In the genomic region with DNA sequence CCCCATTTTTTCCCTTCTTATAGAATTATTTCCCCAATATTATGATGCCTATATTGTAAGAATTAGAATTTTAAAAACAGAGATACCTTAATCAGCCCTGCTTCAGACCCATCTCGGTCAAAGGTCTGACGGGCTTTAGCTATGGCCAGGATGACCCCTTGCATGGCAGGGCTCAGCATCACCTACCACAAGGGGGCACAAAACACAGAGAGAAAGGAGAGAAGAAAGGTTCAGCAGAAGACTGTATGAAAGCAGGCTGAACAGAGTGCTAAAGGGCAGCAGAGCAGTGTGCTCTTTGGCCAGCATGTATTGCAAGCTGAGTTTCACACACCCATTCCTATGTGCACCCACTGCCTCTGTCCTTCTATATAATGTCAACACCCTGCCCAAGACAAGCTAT, we compare ENCODE assay signal across 8 cellular contexts. TPM values are rescaled to one million over a fixed set of nuclear protein-coding genes. Genes with fewer than 3 reads are reported as not detected.
DNase-seq lines count a peak whose midpoint lies in the region; ATAC-seq and TF ChIP-seq lines count a peak whose summit lies in the region.

No MANE protein-coding gene starts in this region.

- H3K9me3 ChIP-seq in right atrium auricular region (no peaks in the 10 kb centered on the region), adipocyte (ENCODE audit: control insufficient read depth, low read length) (no peaks in the 10 kb centered on the region), prostate gland (no peaks in the 10 kb centered on the region)

- 97% methylated on average over 2 of the region's 2 CpGs for WGBS in prostate gland

- intact Hi-C loops in Right ventricle myocardium inferior (cut with DNase I) (loop anchor here (10.0 kb wide), 1 partner anchor 68 kb away; the partner anchor contains the start of gene USP28), left colon (cut with DNase I, micrococcal nuclease) (no loop called here), prostate gland (cut with DNase I) (no loop called here)

- peak; percentile 30 for DNase-seq in Right ventricle myocardium inferior (ENCODE audit: missing footprints)
- DNase-seq in right atrium auricular region (ENCODE audit: low spot score): no peak
- no peak for DNase-seq in LNCaP clone FGC (ENCODE audit: low read depth)
- peak; percentile 13 for DNase-seq in adipocyte (ENCODE audit: low read depth)
- DNase-seq in left colon: peak in 1 of 2 donors; percentile 23
- DNase-seq in activated effector memory CD4-positive, alpha-beta T cell treated with anti-CD3 and anti-CD28 coated beads, Interleukin-2, amount 50 U/mL, for 16 hours: no peak
- DNase-seq in prostate gland (ENCODE audit: low spot score): no peak

- no peak overlapping the region for H3K27ac ChIP-seq in right atrium auricular region
- H3K27ac ChIP-seq in prostate gland: no peak overlapping the region

- no peak for TF ChIP-seq POLR2A in prostate gland (IDR thresholded peaks at IDR 0.05)

- H3K4me3 ChIP-seq in right atrium auricular region: no peak overlapping the region
- H3K4me3 ChIP-seq in LNCaP clone FGC (ENCODE audit: low read depth, low read length): no peak overlapping the region
- H3K4me3 ChIP-seq in adipocyte (ENCODE audit: low read length): no peak overlapping the region
- no peak overlapping the region for H3K4me3 ChIP-seq in prostate gland

- peak; percentile 65 for ATAC-seq in Right ventricle myocardium inferior
- peak; percentile 79 for ATAC-seq in left colon
- no peak for ATAC-seq in HG02970 (IDR thresholded peaks at IDR 0.05; ENCODE audit: low FRiP score, unreplicated experiment)

- peak in 1 of 2 donors; percentile 55 for TF ChIP-seq CTCF in right atrium auricular region (IDR thresholded peaks at IDR 0.05)
- TF ChIP-seq CTCF in LNCaP clone FGC (IDR thresholded peaks at IDR 0.05; ENCODE audit: control insufficient read depth, extremely low read depth, insufficient read depth): peak; percentile 67
- TF ChIP-seq CTCF in prostate gland (IDR thresholded peaks at IDR 0.05): peak in 2 of 4 experiments; percentile 10 to 25

- no peak overlapping the region for H3K9ac ChIP-seq in adipocyte (ENCODE audit: low read length)

- no peaks in the 10 kb centered on the region for H3K27me3 ChIP-seq in right atrium auricular region
- H3K27me3 ChIP-seq in adipocyte (replicated peaks; ENCODE audit: control insufficient read depth, insufficient read depth, low read length): no peaks in the 10 kb centered on the region
- H3K27me3 ChIP-seq in prostate gland (replicated peaks; ENCODE audit: insufficient read depth): no peaks in the 10 kb centered on the region

- peaks cover 100% of the 10 kb centered on the region for H3K36me3 ChIP-seq in right atrium auricular region
- peaks cover 48% of the 10 kb centered on the region for H3K36me3 ChIP-seq in adipocyte (ENCODE audit: control insufficient read depth, insufficient read depth, low read length, severe bottlenecking)
- peaks cover 3 to 5% of the 10 kb centered on the region in 2 donors for H3K36me3 ChIP-seq in prostate gland

- H3K4me1 ChIP-seq in right atrium auricular region (no peaks in the 10 kb centered on the region), adipocyte (ENCODE audit: control insufficient read depth, insufficient read depth, low read length) (peaks cover 12% of the 10 kb centered on the region), prostate gland (replicated peaks) (no peaks in the 10 kb centered on the region)

RNA-seq across cellular contexts. Expression of gene CLDN25, which starts 26.8 kb away (rescaled TPM):
- total RNA-seq in Right ventricle myocardium inferior (not detected), right atrium auricular region (not detected), left colon (not detected), prostate gland (not detected)

RNA-seq across cellular contexts. Expression of gene ZW10, which starts 32.9 kb away (rescaled TPM):
- 9.6 TPM for total RNA-seq in Right ventricle myocardium inferior
- 1 to 10 TPM; 7.9 TPM for total RNA-seq in right atrium auricular region
- total RNA-seq in left colon: 10 to 100 TPM in 1 of 2 donors, 1 to 10 TPM in 1; 9.1 to 11.8 TPM
- total RNA-seq in prostate gland: 10 to 100 TPM; 10.2 to 11.6 TPM

Comparison
In these comparisons a context has a peak if more than half of its experiments do, and no peak if none do; other contexts are left out.
1. DNase-seq: peak in Right ventricle myocardium inferior (single experiment) and adipocyte (single experiment); none in right atrium auricular region (single experiment), LNCaP clone FGC (single experiment), activated effector memory CD4-positive, alpha-beta T cell treated with anti-CD3 and anti-CD28 coated beads, Interleukin-2, amount 50 U/mL, for 16 hours (single experiment) and prostate gland (single experiment).